Comparison of ENCODE assay signal across 16 cellular contexts in genomic region chr1:205824180-205824579, GRCh38. TPM values are rescaled to one million over a fixed set of nuclear protein-coding genes. Genes with fewer than 3 reads are reported as not detected.
"Had no signal": no experiment of that assay in that cellular context is flagged by ENCODE, and none has a peak within 500 bp of the region (broad histone marks: within the 10 kb centered on the region; RNA-seq: fewer than 3 reads in every experiment).

No MANE protein-coding gene starts in this region.

- DNase-seq: activated CD4-positive, CD25-positive, alpha-beta regulatory T cell treated with anti-CD3 and anti-CD28 coated beads, Interleukin-2, amount 50 U/mL, for 72 hours; activated T-cell treated with anti-CD3 and anti-CD28 coated beads for 4 hours; anterior cingulate cortex; dermis blood vessel endothelial cell; endodermal cell; erythroblast; kidney glomerular epithelial cell; sigmoid colon; stimulated activated CD4-positive, alpha-beta T cell treated with anti-CD3 and anti-CD28 coated beads, Interleukin-12 subunit alpha, Interleukin-12 subunit beta, amount 100 ng/mL, for 4 hours; stimulated activated CD4-positive, alpha-beta T cell treated with anti-CD3 and anti-CD28 coated beads, Interleukin-2, amount 100 ng/mL, for 48 hours; testis; upper lobe of right lung had no signal

- H3K9me3 Mint-ChIP-seq: activated naive CD4-positive, alpha-beta T cell treated with anti-CD3 and anti-CD28 coated beads, Interleukin-2, amount 50 U/mL, for 24 hours; stimulated activated naive CD8-positive, alpha-beta T cell treated with anti-CD3 and anti-CD28 coated beads, Interleukin-15, Interleukin-2, amounts not matched to agents 100 ng/mL and 50 ng/mL, for 24 hours had no signal

- H3K27ac Mint-ChIP-seq: activated naive CD4-positive, alpha-beta T cell treated with anti-CD3 and anti-CD28 coated beads, Interleukin-2, amount 50 U/mL, for 24 hours; endodermal cell had no signal

- H3K27me3 ChIP-seq: sigmoid colon, testis, upper lobe of right lung had no signal

- H3K4me1 ChIP-seq: sigmoid colon, upper lobe of right lung had no signal

- H3K27me3 Mint-ChIP-seq: activated naive CD4-positive, alpha-beta T cell treated with anti-CD3 and anti-CD28 coated beads, Interleukin-2, amount 50 U/mL, for 24 hours; stimulated activated naive CD8-positive, alpha-beta T cell treated with anti-CD3 and anti-CD28 coated beads, Interleukin-15, Interleukin-2, amounts not matched to agents 100 ng/mL and 50 ng/mL, for 24 hours had no signal

- H3K4me3 ChIP-seq: sigmoid colon, testis, upper lobe of right lung had no signal

- ATAC-seq: upper lobe of right lung had no signal

- H3K9me3 ChIP-seq: sigmoid colon, testis, upper lobe of right lung had no signal

- H3K36me3 ChIP-seq: sigmoid colon, upper lobe of right lung had no signal

- H3K4me3 Mint-ChIP-seq: activated naive CD4-positive, alpha-beta T cell treated with anti-CD3 and anti-CD28 coated beads, Interleukin-2, amount 50 U/mL, for 24 hours; endodermal cell; stimulated activated naive CD8-positive, alpha-beta T cell treated with anti-CD3 and anti-CD28 coated beads, Interleukin-15, Interleukin-2, amounts not matched to agents 100 ng/mL and 50 ng/mL, for 24 hours had no signal

RNA-seq across cellular contexts. Expression of gene PM20D1, which starts 25.8 kb away (rescaled TPM):
- total RNA-seq: dermis blood vessel endothelial cell, endodermal cell, osteocyte, pulmonary artery endothelial cell had no signal
